ENCODE assay signal across 1 cellular context in genomic region chr4:153467154-153467896, GRCh38.
TF ChIP-seq lines count a peak whose summit lies in the region.

No MANE protein-coding gene starts in this region.

TF ChIP-seq in K562, 482 proteins besides CTCF, POLR2A, EP300 and RAD21 (continued from another document and continues in another):
- TF ChIP-seq, protein P1, sequence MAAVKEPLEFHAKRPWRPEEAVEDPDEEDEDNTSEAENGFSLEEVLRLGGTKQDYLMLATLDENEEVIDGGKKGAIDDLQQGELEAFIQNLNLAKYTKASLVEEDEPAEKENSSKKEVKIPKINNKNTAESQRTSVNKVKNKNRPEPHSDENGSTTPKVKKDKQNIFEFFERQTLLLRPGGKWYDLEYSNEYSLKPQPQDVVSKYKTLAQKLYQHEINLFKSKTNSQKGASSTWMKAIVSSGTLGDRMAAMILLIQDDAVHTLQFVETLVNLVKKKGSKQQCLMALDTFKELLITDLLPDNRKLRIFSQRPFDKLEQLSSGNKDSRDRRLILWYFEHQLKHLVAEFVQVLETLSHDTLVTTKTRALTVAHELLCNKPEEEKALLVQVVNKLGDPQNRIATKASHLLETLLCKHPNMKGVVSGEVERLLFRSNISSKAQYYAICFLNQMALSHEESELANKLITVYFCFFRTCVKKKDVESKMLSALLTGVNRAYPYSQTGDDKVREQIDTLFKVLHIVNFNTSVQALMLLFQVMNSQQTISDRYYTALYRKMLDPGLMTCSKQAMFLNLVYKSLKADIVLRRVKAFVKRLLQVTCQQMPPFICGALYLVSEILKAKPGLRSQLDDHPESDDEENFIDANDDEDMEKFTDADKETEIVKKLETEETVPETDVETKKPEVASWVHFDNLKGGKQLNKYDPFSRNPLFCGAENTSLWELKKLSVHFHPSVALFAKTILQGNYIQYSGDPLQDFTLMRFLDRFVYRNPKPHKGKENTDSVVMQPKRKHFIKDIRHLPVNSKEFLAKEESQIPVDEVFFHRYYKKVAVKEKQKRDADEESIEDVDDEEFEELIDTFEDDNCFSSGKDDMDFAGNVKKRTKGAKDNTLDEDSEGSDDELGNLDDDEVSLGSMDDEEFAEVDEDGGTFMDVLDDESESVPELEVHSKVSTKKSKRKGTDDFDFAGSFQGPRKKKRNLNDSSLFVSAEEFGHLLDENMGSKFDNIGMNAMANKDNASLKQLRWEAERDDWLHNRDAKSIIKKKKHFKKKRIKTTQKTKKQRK (IDR thresholded peaks at IDR 0.05; ENCODE audit: borderline replicate concordance, low read depth, low read length): no peak
- TF ChIP-seq ATF7 (IDR thresholded peaks at IDR 0.05): no peak
- no peak for TF ChIP-seq RBM15 (IDR thresholded peaks at IDR 0.05; ENCODE audit: insufficient read depth, low read length)
- TF ChIP-seq TSHZ1 (CRISPR knock-in tag; IDR thresholded peaks at IDR 0.05): no peak
- TF ChIP-seq MAFG (tag; conservative IDR thresholded peaks at IDR 0.05): no peak
- no peak for TF ChIP-seq BDP1 (IDR thresholded peaks at IDR 0.05; ENCODE audit: insufficient read depth, insufficient read length)
- TF ChIP-seq TRIM24 (IDR thresholded peaks at IDR 0.05): no peak
- 0 out of 2 replicates have a peak, but pooled peaks have one; percentile 18 for TF ChIP-seq CBFA2T2 (conservative IDR thresholded peaks at IDR 0.05)
- no peak for TF ChIP-seq ZFPM2 (CRISPR knock-in tag; IDR thresholded peaks at IDR 0.05)
- no peak for TF ChIP-seq MYBL2 (IDR thresholded peaks at IDR 0.05; ENCODE audit: low read depth)
- no peak for TF ChIP-seq MYBL2 (CRISPR knock-in tag; IDR thresholded peaks at IDR 0.05; ENCODE audit: borderline replicate concordance)
- TF ChIP-seq, protein P2, sequence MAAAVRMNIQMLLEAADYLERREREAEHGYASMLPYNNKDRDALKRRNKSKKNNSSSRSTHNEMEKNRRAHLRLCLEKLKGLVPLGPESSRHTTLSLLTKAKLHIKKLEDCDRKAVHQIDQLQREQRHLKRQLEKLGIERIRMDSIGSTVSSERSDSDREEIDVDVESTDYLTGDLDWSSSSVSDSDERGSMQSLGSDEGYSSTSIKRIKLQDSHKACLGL (CRISPR knock-in tag; IDR thresholded peaks at IDR 0.05; ENCODE audit: borderline replicate concordance, poor library complexity, severe bottlenecking): no peak
- no peak for TF ChIP-seq BRF2 (IDR thresholded peaks at IDR 0.05; ENCODE audit: borderline replicate concordance, insufficient read depth, insufficient read length)
- TF ChIP-seq NR4A1 (CRISPR knock-in tag; IDR thresholded peaks at IDR 0.05): no peak
- no peak for TF ChIP-seq NR4A1 (tag; IDR thresholded peaks at IDR 0.05)
- peak; percentile 18; the same call in 1 of the 2 replicates for TF ChIP-seq CTBP1 (IDR thresholded peaks at IDR 0.05; ENCODE audit: borderline replicate concordance)
- TF ChIP-seq WHSC1 (IDR thresholded peaks at IDR 0.05; ENCODE audit: low read length): no peak
- TF ChIP-seq MCM5 (IDR thresholded peaks at IDR 0.05; ENCODE audit: low read depth): no peak
- TF ChIP-seq ZNF696 (CRISPR knock-in tag; conservative IDR thresholded peaks at IDR 0.05): no peak
- TF ChIP-seq DPF2 (IDR thresholded peaks at IDR 0.05): no peak
- TF ChIP-seq ATF3 (IDR thresholded peaks at IDR 0.05): no peak
- TF ChIP-seq ATF3 (CRISPR knock-in tag; conservative IDR thresholded peaks at IDR 0.05): no peak
- TF ChIP-seq ZKSCAN1 (IDR thresholded peaks at IDR 0.05; ENCODE audit: low read depth, low read length): no peak
- no peak for TF ChIP-seq CHCHD3 (CRISPR knock-in tag; IDR thresholded peaks at IDR 0.05)
- TF ChIP-seq CBX1 (IDR thresholded peaks at IDR 0.05; ENCODE audit: low read depth): no peak
- TF ChIP-seq, protein P3, sequence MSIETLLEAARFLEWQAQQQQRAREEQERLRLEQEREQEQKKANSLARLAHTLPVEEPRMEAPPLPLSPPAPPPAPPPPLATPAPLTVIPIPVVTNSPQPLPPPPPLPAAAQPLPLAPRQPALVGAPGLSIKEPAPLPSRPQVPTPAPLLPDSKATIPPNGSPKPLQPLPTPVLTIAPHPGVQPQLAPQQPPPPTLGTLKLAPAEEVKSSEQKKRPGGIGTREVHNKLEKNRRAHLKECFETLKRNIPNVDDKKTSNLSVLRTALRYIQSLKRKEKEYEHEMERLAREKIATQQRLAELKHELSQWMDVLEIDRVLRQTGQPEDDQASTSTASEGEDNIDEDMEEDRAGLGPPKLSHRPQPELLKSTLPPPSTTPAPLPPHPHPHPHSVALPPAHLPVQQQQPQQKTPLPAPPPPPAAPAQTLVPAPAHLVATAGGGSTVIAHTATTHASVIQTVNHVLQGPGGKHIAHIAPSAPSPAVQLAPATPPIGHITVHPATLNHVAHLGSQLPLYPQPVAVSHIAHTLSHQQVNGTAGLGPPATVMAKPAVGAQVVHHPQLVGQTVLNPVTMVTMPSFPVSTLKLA (conservative IDR thresholded peaks at IDR 0.05): peak; percentile 61 to 71; a peak in 3 of 4 replicates
- TF ChIP-seq POLR3A (IDR thresholded peaks at IDR 0.05; ENCODE audit: borderline replicate concordance, extremely low read depth, insufficient read depth, insufficient read length): no peak
- TF ChIP-seq SPI1 (IDR thresholded peaks at IDR 0.05; ENCODE audit: borderline replicate concordance, low read depth, low read length): no peak
- TF ChIP-seq NR1H2 (CRISPR knock-in tag; IDR thresholded peaks at IDR 0.05): no peak
- TF ChIP-seq TCF7 (IDR thresholded peaks at IDR 0.05; ENCODE audit: borderline replicate concordance): no peak
- TF ChIP-seq KLF10 (CRISPR knock-in tag; IDR thresholded peaks at IDR 0.05): no peak
- TF ChIP-seq SRF (CRISPR knock-in tag; IDR thresholded peaks at IDR 0.05): no peak
- no peak for TF ChIP-seq MYNN (IDR thresholded peaks at IDR 0.05)
- TF ChIP-seq MYNN (CRISPR knock-in tag; IDR thresholded peaks at IDR 0.05): no peak
- no peak for TF ChIP-seq ZBTB8A (IDR thresholded peaks at IDR 0.05; ENCODE audit: partially characterized antibody)
- TF ChIP-seq ZC3H11A (IDR thresholded peaks at IDR 0.05; ENCODE audit: low read depth, low read length): no peak
- TF ChIP-seq, protein P4, sequence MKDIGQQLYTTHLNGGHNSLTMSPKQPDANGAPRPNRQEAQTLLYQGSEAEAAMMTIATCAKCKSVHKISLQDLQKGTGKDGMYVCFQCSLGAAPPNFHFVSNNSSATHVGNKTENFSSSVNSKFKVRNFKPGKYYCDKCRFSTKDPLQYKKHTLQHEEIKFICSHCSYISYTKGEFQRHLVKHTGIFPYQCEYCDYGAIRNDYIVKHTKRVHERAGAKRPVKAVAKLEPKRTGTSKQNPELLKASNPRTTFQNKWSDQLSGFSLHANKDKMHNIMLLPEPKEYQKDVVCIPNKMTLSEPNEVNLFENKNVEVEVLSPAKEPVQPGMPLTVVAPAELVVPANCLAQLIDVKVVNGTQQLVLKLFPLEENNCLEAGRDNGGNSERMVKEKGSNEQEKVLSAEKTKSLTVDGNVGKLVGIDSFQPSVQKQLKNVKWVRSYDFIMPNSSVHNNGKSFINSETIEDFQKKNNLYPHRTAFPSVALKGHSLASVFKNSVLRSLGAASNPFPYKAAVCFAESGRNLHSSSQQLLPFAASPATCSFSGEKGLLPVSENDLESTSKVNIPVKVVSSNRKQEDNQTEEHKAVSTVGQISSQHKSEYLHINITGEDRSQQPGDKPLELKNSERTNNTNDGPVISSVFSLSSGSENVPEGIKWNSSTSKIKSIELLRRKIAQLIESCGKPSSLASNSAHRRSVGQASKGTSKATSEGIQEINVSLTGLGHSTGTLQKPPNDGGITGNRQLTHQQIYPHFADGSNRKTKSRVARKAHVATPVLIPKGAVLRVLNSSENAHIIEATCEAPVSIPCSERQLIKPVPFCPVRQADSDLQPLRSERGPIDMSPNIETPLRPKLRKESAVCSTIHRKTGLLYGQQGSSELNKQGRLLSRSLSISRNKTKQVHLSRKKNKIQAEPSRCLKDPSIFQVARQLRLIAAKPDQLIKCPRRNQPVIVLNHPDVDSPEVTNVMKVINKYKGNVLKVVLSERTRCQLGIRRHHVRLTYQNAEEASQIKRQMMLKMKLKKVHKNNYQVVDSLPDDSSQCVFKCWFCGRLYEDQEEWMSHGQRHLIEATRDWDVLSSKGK (CRISPR knock-in tag; IDR thresholded peaks at IDR 0.05): no peak
- no peak for TF ChIP-seq TCF7L2 (IDR thresholded peaks at IDR 0.05; ENCODE audit: low read depth, low read length)
- TF ChIP-seq, protein P5, sequence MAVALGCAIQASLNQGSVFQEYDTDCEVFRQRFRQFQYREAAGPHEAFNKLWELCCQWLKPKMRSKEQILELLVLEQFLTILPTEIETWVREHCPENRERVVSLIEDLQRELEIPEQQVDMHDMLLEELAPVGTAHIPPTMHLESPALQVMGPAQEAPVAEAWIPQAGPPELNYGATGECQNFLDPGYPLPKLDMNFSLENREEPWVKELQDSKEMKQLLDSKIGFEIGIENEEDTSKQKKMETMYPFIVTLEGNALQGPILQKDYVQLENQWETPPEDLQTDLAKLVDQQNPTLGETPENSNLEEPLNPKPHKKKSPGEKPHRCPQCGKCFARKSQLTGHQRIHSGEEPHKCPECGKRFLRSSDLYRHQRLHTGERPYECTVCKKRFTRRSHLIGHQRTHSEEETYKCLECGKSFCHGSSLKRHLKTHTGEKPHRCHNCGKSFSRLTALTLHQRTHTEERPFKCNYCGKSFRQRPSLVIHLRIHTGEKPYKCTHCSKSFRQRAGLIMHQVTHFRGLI (CRISPR knock-in tag; IDR thresholded peaks at IDR 0.05): no peak
- TF ChIP-seq NFIC (IDR thresholded peaks at IDR 0.05): no peak
- no peak for TF ChIP-seq GABPB2 (CRISPR knock-in tag; conservative IDR thresholded peaks at IDR 0.05)
- TF ChIP-seq, protein P6, sequence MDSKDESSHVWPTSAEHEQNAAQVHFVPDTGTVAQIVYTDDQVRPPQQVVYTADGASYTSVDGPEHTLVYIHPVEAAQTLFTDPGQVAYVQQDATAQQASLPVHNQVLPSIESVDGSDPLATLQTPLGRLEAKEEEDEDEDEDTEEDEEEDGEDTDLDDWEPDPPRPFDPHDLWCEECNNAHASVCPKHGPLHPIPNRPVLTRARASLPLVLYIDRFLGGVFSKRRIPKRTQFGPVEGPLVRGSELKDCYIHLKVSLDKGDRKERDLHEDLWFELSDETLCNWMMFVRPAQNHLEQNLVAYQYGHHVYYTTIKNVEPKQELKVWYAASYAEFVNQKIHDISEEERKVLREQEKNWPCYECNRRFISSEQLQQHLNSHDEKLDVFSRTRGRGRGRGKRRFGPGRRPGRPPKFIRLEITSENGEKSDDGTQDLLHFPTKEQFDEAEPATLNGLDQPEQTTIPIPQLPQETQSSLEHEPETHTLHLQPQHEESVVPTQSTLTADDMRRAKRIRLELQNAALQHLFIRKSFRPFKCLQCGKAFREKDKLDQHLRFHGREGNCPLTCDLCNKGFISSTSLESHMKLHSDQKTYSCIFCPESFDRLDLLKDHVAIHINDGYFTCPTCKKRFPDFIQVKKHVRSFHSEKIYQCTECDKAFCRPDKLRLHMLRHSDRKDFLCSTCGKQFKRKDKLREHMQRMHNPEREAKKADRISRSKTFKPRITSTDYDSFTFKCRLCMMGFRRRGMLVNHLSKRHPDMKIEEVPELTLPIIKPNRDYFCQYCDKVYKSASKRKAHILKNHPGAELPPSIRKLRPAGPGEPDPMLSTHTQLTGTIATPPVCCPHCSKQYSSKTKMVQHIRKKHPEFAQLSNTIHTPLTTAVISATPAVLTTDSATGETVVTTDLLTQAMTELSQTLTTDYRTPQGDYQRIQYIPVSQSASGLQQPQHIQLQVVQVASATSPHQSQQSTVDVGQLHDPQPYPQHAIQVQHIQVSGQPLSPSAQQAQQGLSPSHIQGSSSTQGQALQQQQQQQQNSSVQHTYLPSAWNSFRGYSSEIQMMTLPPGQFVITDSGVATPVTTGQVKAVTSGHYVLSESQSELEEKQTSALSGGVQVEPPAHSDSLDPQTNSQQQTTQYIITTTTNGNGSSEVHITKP (IDR thresholded peaks at IDR 0.05; ENCODE audit: partially characterized antibody): peak; percentile 67
- TF ChIP-seq, protein P7, sequence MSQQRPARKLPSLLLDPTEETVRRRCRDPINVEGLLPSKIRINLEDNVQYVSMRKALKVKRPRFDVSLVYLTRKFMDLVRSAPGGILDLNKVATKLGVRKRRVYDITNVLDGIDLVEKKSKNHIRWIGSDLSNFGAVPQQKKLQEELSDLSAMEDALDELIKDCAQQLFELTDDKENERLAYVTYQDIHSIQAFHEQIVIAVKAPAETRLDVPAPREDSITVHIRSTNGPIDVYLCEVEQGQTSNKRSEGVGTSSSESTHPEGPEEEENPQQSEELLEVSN (IDR thresholded peaks at IDR 0.05; ENCODE audit: borderline replicate concordance in 1 of 2, extremely low read depth in 1 of 2, insufficient read depth in 1 of 2, insufficient read length in 1 of 2, low read depth in 1 of 2, low read length in 1 of 2, poor library complexity in 1 of 2, severe bottlenecking in 1 of 2): peak in 1 of 2 experiments; percentile 25
- no peak for TF ChIP-seq ZNF354B (CRISPR knock-in tag; IDR thresholded peaks at IDR 0.05)
- no peak for TF ChIP-seq PTRF (tag; IDR thresholded peaks at IDR 0.05)
